Comparison of ENCODE assay signal across 18 cellular contexts in the genomic region with DNA sequence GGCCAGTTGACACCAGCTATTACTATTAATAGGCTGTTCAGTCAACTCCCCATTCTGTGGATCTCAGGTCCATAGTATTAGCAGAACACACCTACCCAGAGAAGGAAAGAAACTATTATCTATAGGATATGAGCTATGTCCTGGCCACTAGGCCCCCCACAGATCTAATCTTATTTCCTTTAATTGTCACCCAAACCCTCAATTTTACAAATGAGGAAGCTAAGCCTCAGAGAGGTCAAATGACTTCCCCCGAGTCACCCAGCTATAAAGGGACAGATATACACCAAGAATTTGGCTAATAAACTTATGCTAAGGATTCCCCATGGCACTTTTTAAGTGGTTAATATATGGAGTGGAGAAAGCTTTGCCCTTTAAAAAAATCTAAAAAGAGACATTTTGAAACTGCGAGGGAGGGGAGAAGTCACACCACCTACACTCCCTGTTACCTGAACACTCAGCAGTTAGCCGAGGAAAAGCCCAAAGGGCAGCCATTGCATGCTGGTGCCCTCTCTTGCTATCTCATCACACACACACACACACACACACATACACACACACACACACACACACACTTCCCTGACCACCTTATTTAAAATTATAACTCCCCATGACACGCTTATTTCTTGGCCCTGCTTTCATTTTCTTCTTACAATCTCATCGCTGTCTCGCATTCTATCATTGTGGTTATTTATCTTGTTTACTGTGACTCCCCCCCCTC.
DNase-seq lines count a peak whose midpoint lies in the region; ATAC-seq lines count a peak whose summit lies in the region.
"Had no signal": no experiment of that assay in that cellular context is flagged by ENCODE, and none has a peak within 500 bp of the region (broad histone marks: within the 10 kb centered on the region; RNA-seq: fewer than 3 reads in every experiment).

No MANE protein-coding gene starts in this region.

- H3K9me3 Mint-ChIP-seq in central memory CD8-positive, alpha-beta T cell: no peaks in the 10 kb centered on the region
- H3K9me3 Mint-ChIP-seq: neural crest cell had no signal

- no peaks in the 10 kb centered on the region for H3K27me3 Mint-ChIP-seq in central memory CD8-positive, alpha-beta T cell

- H3K36me3 Mint-ChIP-seq in central memory CD8-positive, alpha-beta T cell (ENCODE audit: insufficient read depth): peaks cover 2% of the 10 kb centered on the region

- peak overlapping the region; percentile 10 for H3K4me3 Mint-ChIP-seq in central memory CD8-positive, alpha-beta T cell
- H3K4me3 Mint-ChIP-seq: neural crest cell had no signal

- peaks cover 7% of the 10 kb centered on the region for H3K4me1 Mint-ChIP-seq in central memory CD8-positive, alpha-beta T cell

- ATAC-seq in HG03432 (IDR thresholded peaks at IDR 0.05; ENCODE audit: unreplicated experiment) (peak; percentile 36), esophagus mucosa (no peak)
- peak; percentile 43 for ATAC-seq in central memory CD8-positive, alpha-beta T cell (replicated peaks; ENCODE audit: extremely low read depth, poor library complexity, severe bottlenecking)
- ATAC-seq: heart right ventricle, PC-3 had no signal

- H3K27ac Mint-ChIP-seq in central memory CD8-positive, alpha-beta T cell (ENCODE audit: low read depth): peak overlapping the region; percentile 5

- DNase-seq in stimulated activated naive CD4-positive, alpha-beta T cell treated with Interleukin-2 at 50 U/mL for 16 hours (lab: John Stamatoyannopoulos, UW): peak; percentile 33
- DNase-seq in stimulated activated naive CD4-positive, alpha-beta T cell (lab: John Stamatoyannopoulos, UW): no peak
- no peak for DNase-seq in central memory CD8-positive, alpha-beta T cell (ENCODE audit: low spot score in 2 of 2)
- DNase-seq in NCI-H345 (lab: John Stamatoyannopoulos, UW) (no peak), NCI-H524 treated with DMSO at 0.1 percent for 48 hours (lab: John Stamatoyannopoulos, UW) (no peak)
- DNase-seq: BE2C, DMS 273 treated with DMSO at 0.1 percent for 48 hours, heart right ventricle, IMR-90, kidney, mesendoderm, NCI-H2029 treated with DMSO at 0.1 percent for 48 hours, NCI-H526, PC-3, testis had no signal
